In genomic region chr19:45016388-45017314, GRCh38 we compare ENCODE assay signal across 8 cellular contexts. TPM values are rescaled to one million over a fixed set of nuclear protein-coding genes. Genes with fewer than 3 reads are reported as not detected.
DNase-seq lines count a peak whose midpoint lies in the region; ATAC-seq and TF ChIP-seq lines count a peak whose summit lies in the region.

No MANE protein-coding gene starts in this region.

- H3K4me3 Mint-ChIP-seq in CD4-positive, alpha-beta T cell: peak overlapping the region; percentile 56
- peak overlapping the region; percentile 35 for H3K4me3 Mint-ChIP-seq in activated CD4-positive, alpha-beta memory T cell treated with anti-CD3 and anti-CD28 coated beads, Interleukin-2, amount 10 ng/mL, durations not matched to agents 7 days and 5 days
- peak overlapping the region; percentile 67 for H3K4me3 Mint-ChIP-seq in stimulated activated effector memory CD8-positive, alpha-beta T cell treated with anti-CD3 and anti-CD28 coated beads, Interleukin-12 subunit alpha, Interleukin-12 subunit beta, amount 100 ng/mL, for 72 hours

- peak; percentile 49 to 73 (median 60) for DNase-seq in CD4-positive, alpha-beta T cell
- peak; percentile 21 for DNase-seq in NCI-H774 (lab: John Stamatoyannopoulos, UW)
- DNase-seq in activated CD4-positive, alpha-beta memory T cell treated with anti-CD3 and anti-CD28 coated beads, Interleukin-2, amount 10 ng/mL, durations not matched to agents 7 days and 5 days: peak; percentile 83
- DNase-seq in effector CD8-positive, alpha-beta T cell (lab: John Stamatoyannopoulos, UW): peak; percentile 56
- DNase-seq in mucosa of descending colon: peak in 2 of 3 donors; percentile 71 to 80
- DNase-seq in stimulated activated effector memory CD8-positive, alpha-beta T cell treated with anti-CD3 and anti-CD28 coated beads, Interleukin-12 subunit alpha, Interleukin-12 subunit beta, amount 100 ng/mL, for 72 hours (ENCODE audit: low spot score in 2 of 2): peak; percentile 57 to 90

- no peaks in the 10 kb centered on the region for H3K27me3 ChIP-seq in CD4-positive, alpha-beta T cell (ENCODE audit: control insufficient read depth, insufficient read depth, low read length)

- no peak overlapping the region for H3K4me3 ChIP-seq in mucosa of descending colon

- H3K27me3 Mint-ChIP-seq in CD4-positive, alpha-beta T cell: no peaks in the 10 kb centered on the region
- H3K27me3 Mint-ChIP-seq in activated CD4-positive, alpha-beta memory T cell treated with anti-CD3 and anti-CD28 coated beads, Interleukin-2, amount 10 ng/mL, durations not matched to agents 7 days and 5 days: no peaks in the 10 kb centered on the region

- CTCF ChIA-PET in CD4-positive, alpha-beta T cell (lab: Charles Lee): interaction anchor here (0.7 to 1.9 kb wide), 5 partner anchors 12 to 43 kb away, joined by 3 to 8 read pairs (median 4); partner anchors contain the start of gene CLASRP
- CTCF ChIA-PET in activated CD4-positive, alpha-beta memory T cell treated with anti-CD3 and anti-CD28 coated beads, Interleukin-2, amount 10 ng/mL, durations not matched to agents 7 days and 5 days (lab: Charles Lee): interaction anchor here (0.7 kb wide), 4 partner anchors 23 to 121 kb away, joined by 3 to 6 read pairs (median 4); partner anchors contain the start of gene PPP1R37

- POLR2A ChIA-PET in CD4-positive, alpha-beta T cell (lab: Charles Lee): interaction anchor here (1.1 kb wide), 1 partner anchor 15 kb away, joined by 3 read pairs; the partner anchor contains the start of gene RELB
- POLR2A ChIA-PET in activated CD4-positive, alpha-beta memory T cell treated with anti-CD3 and anti-CD28 coated beads, Interleukin-2, amount 10 ng/mL, durations not matched to agents 7 days and 5 days (lab: Charles Lee): interaction anchor here (0.9 to 2.3 kb wide), 5 partner anchors 15 to 76 kb away, joined by 3 to 15 read pairs (median 4); partner anchors contain the start of genes CLASRP and PPP1R37

- TF ChIP-seq CTCF in CD4-positive, alpha-beta T cell (IDR thresholded peaks at IDR 0.05): peak; percentile 69
- peak; percentile 38 for TF ChIP-seq CTCF in mucosa of descending colon (IDR thresholded peaks at IDR 0.05)

- peaks cover 13% of the 10 kb centered on the region for H3K4me1 Mint-ChIP-seq in CD4-positive, alpha-beta T cell (ENCODE audit: low read depth)
- H3K4me1 Mint-ChIP-seq in activated CD4-positive, alpha-beta memory T cell treated with anti-CD3 and anti-CD28 coated beads, Interleukin-2, amount 10 ng/mL, durations not matched to agents 7 days and 5 days: peaks cover 14% of the 10 kb centered on the region
- peaks cover 15% of the 10 kb centered on the region for H3K4me1 Mint-ChIP-seq in stimulated activated effector memory CD8-positive, alpha-beta T cell treated with anti-CD3 and anti-CD28 coated beads, Interleukin-12 subunit alpha, Interleukin-12 subunit beta, amount 100 ng/mL, for 72 hours

- peaks cover 56% of the 10 kb centered on the region for H3K36me3 Mint-ChIP-seq in CD4-positive, alpha-beta T cell (ENCODE audit: low read depth)
- peaks cover 19% of the 10 kb centered on the region for H3K36me3 Mint-ChIP-seq in activated CD4-positive, alpha-beta memory T cell treated with anti-CD3 and anti-CD28 coated beads, Interleukin-2, amount 10 ng/mL, durations not matched to agents 7 days and 5 days (ENCODE audit: low read depth)
- H3K36me3 Mint-ChIP-seq in stimulated activated effector memory CD8-positive, alpha-beta T cell treated with anti-CD3 and anti-CD28 coated beads, Interleukin-12 subunit alpha, Interleukin-12 subunit beta, amount 100 ng/mL, for 72 hours: peaks cover 99% of the 10 kb centered on the region

- H3K36me3 ChIP-seq in mucosa of descending colon (ENCODE audit: low read depth): no peaks in the 10 kb centered on the region

- peak overlapping the region; percentile 82 for H3K27ac Mint-ChIP-seq in CD4-positive, alpha-beta T cell
- peak overlapping the region; percentile 84 for H3K27ac Mint-ChIP-seq in activated CD4-positive, alpha-beta memory T cell treated with anti-CD3 and anti-CD28 coated beads, Interleukin-2, amount 10 ng/mL, durations not matched to agents 7 days and 5 days
- peak overlapping the region; percentile 93 for H3K27ac Mint-ChIP-seq in stimulated activated effector memory CD8-positive, alpha-beta T cell treated with anti-CD3 and anti-CD28 coated beads, Interleukin-12 subunit alpha, Interleukin-12 subunit beta, amount 100 ng/mL, for 72 hours

- H3K9me3 Mint-ChIP-seq in CD4-positive, alpha-beta T cell: no peaks in the 10 kb centered on the region
- no peaks in the 10 kb centered on the region for H3K9me3 Mint-ChIP-seq in activated CD4-positive, alpha-beta memory T cell treated with anti-CD3 and anti-CD28 coated beads, Interleukin-2, amount 10 ng/mL, durations not matched to agents 7 days and 5 days
- H3K9me3 Mint-ChIP-seq in stimulated activated effector memory CD8-positive, alpha-beta T cell treated with anti-CD3 and anti-CD28 coated beads, Interleukin-12 subunit alpha, Interleukin-12 subunit beta, amount 100 ng/mL, for 72 hours: no peaks in the 10 kb centered on the region

- ATAC-seq in CD4-positive, alpha-beta T cell (ENCODE audit: poor library complexity): peak; percentile 82
- ATAC-seq in GM19025 (IDR thresholded peaks at IDR 0.05; ENCODE audit: low read depth, unreplicated experiment) (peak; percentile 66), HG03280 (IDR thresholded peaks at IDR 0.05; ENCODE audit: unreplicated experiment) (peak; percentile 85), mucosa of descending colon (peak; percentile 86)
- peak; percentile 96 for ATAC-seq in stimulated activated effector memory CD8-positive, alpha-beta T cell treated with anti-CD3 and anti-CD28 coated beads, Interleukin-12 subunit alpha, Interleukin-12 subunit beta, amount 100 ng/mL, for 72 hours

- intact Hi-C loops in CD4-positive, alpha-beta T cell (cut with DNase I, micrococcal nuclease): loop anchor here (1.0 to 2.0 kb wide), 5 partner anchors 42 to 322 kb away; no protein-coding TSS in a partner anchor
- intact Hi-C loops in mucosa of descending colon (cut with DNase I, micrococcal nuclease): no loop called here

- no peaks in the 10 kb centered on the region for H3K4me1 ChIP-seq in mucosa of descending colon (ENCODE audit: low read depth)

- H3K27ac ChIP-seq in CD4-positive, alpha-beta T cell (ENCODE audit: low read depth, low read length): peak overlapping the region; percentile 67

- H3K9me3 ChIP-seq in CD4-positive, alpha-beta T cell (ENCODE audit: control insufficient read depth, low read length): no peaks in the 10 kb centered on the region
- no peaks in the 10 kb centered on the region for H3K9me3 ChIP-seq in mucosa of descending colon

RNA-seq across cellular contexts. Expression of gene RELB, which starts 15.4 kb away (rescaled TPM):
- total RNA-seq in CD4-positive, alpha-beta T cell: 10 to 100 TPM; 91.6 to 92.5 TPM
- total RNA-seq in activated CD4-positive, alpha-beta memory T cell treated with anti-CD3 and anti-CD28 coated beads, Interleukin-2, amount 10 ng/mL, durations not matched to agents 7 days and 5 days: 10 to 100 TPM; 32.6 to 33.5 TPM
- 10 to 100 TPM; 20.9 to 30.3 (median 21.1) TPM for total RNA-seq in mucosa of descending colon

RNA-seq across cellular contexts. Expression of gene CLASRP, which starts 22.2 kb away (rescaled TPM):
- 100 to 1,000 TPM; 152 to 154 TPM for total RNA-seq in CD4-positive, alpha-beta T cell
- 10 to 100 TPM; 84.3 to 88.0 TPM for total RNA-seq in activated CD4-positive, alpha-beta memory T cell treated with anti-CD3 and anti-CD28 coated beads, Interleukin-2, amount 10 ng/mL, durations not matched to agents 7 days and 5 days
- total RNA-seq in mucosa of descending colon: 100 to 1,000 TPM in 1 of 3 donors, 10 to 100 TPM in 2; 79.4 to 113 (median 93.2) TPM

RNA-seq across cellular contexts. Expression of gene ZNF296, which starts 59.6 kb away (rescaled TPM):
- total RNA-seq in CD4-positive, alpha-beta T cell: 1 to 10 TPM; 2.0 to 2.4 TPM
- total RNA-seq in activated CD4-positive, alpha-beta memory T cell treated with anti-CD3 and anti-CD28 coated beads, Interleukin-2, amount 10 ng/mL, durations not matched to agents 7 days and 5 days: 1 to 10 TPM; 5.4 to 5.9 TPM
- 1 to 10 TPM; 2.8 to 5.0 (median 4.9) TPM for total RNA-seq in mucosa of descending colon

Comparison
In these comparisons a context has a peak if more than half of its experiments do, and no peak if none do; other contexts are left out.
1. DNase-seq: peak in every context shown above with its lines; median percentile 83 in activated CD4-positive, alpha-beta memory T cell treated with anti-CD3 and anti-CD28 coated beads, Interleukin-2, amount 10 ng/mL, durations not matched to agents 7 days and 5 days; 76 in mucosa of descending colon; 74 in stimulated activated effector memory CD8-positive, alpha-beta T cell treated with anti-CD3 and anti-CD28 coated beads, Interleukin-12 subunit alpha, Interleukin-12 subunit beta, amount 100 ng/mL, for 72 hours; 60 in CD4-positive, alpha-beta T cell; 56 in effector CD8-positive, alpha-beta T cell; 21 in NCI-H774.
2. intact Hi-C loops: an anchor here in CD4-positive, alpha-beta T cell (1.0 to 2.0 kb wide); none called in mucosa of descending colon.